In the genomic region with DNA sequence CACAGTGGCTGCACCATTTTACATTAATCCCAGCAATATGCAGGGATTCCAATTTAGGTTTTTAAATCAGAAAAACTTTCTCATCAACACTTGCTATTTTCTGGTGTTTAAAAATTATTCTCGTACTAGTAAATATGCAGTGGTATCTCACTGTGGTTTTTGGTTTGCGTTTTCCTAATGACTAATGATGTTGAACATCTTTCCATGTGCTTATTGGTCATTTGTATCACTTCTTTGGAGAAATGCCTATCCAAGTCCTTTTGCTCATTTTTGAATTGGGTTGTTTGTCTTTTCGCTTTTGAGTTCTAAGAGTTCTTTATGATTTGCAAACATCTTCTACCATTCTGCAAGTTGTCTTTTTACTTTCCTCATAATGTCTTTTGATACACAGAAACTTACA, we compare ENCODE assay signal across 32 cellular contexts.
"Had no signal": no experiment of that assay in that cellular context is flagged by ENCODE, and none has a peak within 500 bp of the region (broad histone marks: within the 10 kb centered on the region; RNA-seq: fewer than 3 reads in every experiment).

No MANE protein-coding gene starts in this region.

- FAIRE-seq: bronchial epithelial cell, colon, small intestine had no signal

- H3K36me3 Mint-ChIP-seq: activated naive CD4-positive, alpha-beta T cell treated with anti-CD3 and anti-CD28 coated beads, Interleukin-2, amount 10 ng/mL, durations not matched to agents 7 days and 5 days; activated naive CD8-positive, alpha-beta T cell treated with anti-CD3 and anti-CD28 coated beads, Interleukin-2, amount 10 ng/mL, durations not matched to agents 7 days and 5 days; stimulated activated effector memory CD8-positive, alpha-beta T cell treated with anti-CD3 and anti-CD28 coated beads, Interleukin-12 subunit alpha, Interleukin-12 subunit beta, amount 100 ng/mL, for 72 hours; type B pancreatic cell had no signal

- H3K4me3 ChIP-seq: left ventricle myocardium inferior, lung, ovary, thoracic aorta, vagina had no signal

- H3K27me3 ChIP-seq: ovary, vagina had no signal

- DNase-seq: activated CD4-positive, alpha-beta memory T cell treated with anti-CD3 and anti-CD28 coated beads, Interleukin-2, amount 10 ng/mL, durations not matched to agents 7 days and 5 days; activated CD4-positive, alpha-beta T cell treated with anti-CD3 and anti-CD28 coated beads for 1 hour; activated CD4-positive, alpha-beta T cell treated with anti-CD3 and anti-CD28 coated beads, Interleukin-2, amount 10 ng/mL, durations not matched to agents 7 days and 5 days; activated CD8-positive, alpha-beta memory T cell treated with anti-CD3 and anti-CD28 coated beads, Interleukin-2, amount 50 U/mL, for 48 hours; activated gamma-delta T cell; activated naive CD4-positive, alpha-beta T cell treated with anti-CD3 and anti-CD28 coated beads, Interleukin-2, amount 10 ng/mL, durations not matched to agents 7 days and 5 days; activated naive CD8-positive, alpha-beta T cell treated with anti-CD3 and anti-CD28 coated beads, Interleukin-2, amount 10 ng/mL, durations not matched to agents 7 days and 5 days; activated T-cell treated with anti-CD3 and anti-CD28 coated beads, Interleukin-2, amount 50 U/mL, for 24 hours; amniotic stem cell; dermis blood vessel endothelial cell; effector CD8-positive, alpha-beta T cell; erythroblast; foreskin melanocyte; islet precursor cell; left ventricle myocardium inferior; ovary; retina; small intestine; stimulated activated CD4-positive, alpha-beta T cell treated with anti-CD3 and anti-CD28 coated beads, Interleukin-4, amount 100 ng/mL, for 24 hours; T-helper 17 cell; T1000 had no signal

- H3K4me3 Mint-ChIP-seq: activated CD4-positive, alpha-beta memory T cell treated with anti-CD3 and anti-CD28 coated beads, Interleukin-2, amount 10 ng/mL, durations not matched to agents 7 days and 5 days; activated CD4-positive, alpha-beta T cell treated with anti-CD3 and anti-CD28 coated beads, Interleukin-2, amount 10 ng/mL, durations not matched to agents 7 days and 5 days; activated naive CD4-positive, alpha-beta T cell treated with anti-CD3 and anti-CD28 coated beads, Interleukin-2, amount 10 ng/mL, durations not matched to agents 7 days and 5 days; activated naive CD8-positive, alpha-beta T cell treated with anti-CD3 and anti-CD28 coated beads, Interleukin-2, amount 10 ng/mL, durations not matched to agents 7 days and 5 days; activated T-cell treated with anti-CD3 and anti-CD28 coated beads, Interleukin-2, amount 50 U/mL, for 24 hours; nephron; stimulated activated effector memory CD8-positive, alpha-beta T cell treated with anti-CD3 and anti-CD28 coated beads, Interleukin-12 subunit alpha, Interleukin-12 subunit beta, amount 100 ng/mL, for 72 hours; stimulated activated naive CD8-positive, alpha-beta T cell treated with anti-CD3 and anti-CD28 coated beads, Interleukin-15, Interleukin-2, amounts not matched to agents 100 ng/mL and 50 ng/mL, for 24 hours; T-helper 17 cell; type B pancreatic cell had no signal

- H3K4me1 Mint-ChIP-seq: activated CD4-positive, alpha-beta T cell treated with anti-CD3 and anti-CD28 coated beads, Interleukin-2, amount 10 ng/mL, durations not matched to agents 7 days and 5 days; stimulated activated effector memory CD8-positive, alpha-beta T cell treated with anti-CD3 and anti-CD28 coated beads, Interleukin-12 subunit alpha, Interleukin-12 subunit beta, amount 100 ng/mL, for 72 hours had no signal

- H3K9me3 ChIP-seq: left ventricle myocardium inferior, ovary, thoracic aorta, vagina had no signal

- H3K27ac ChIP-seq: left ventricle myocardium inferior, ovary, thoracic aorta, vagina had no signal

- H3K27ac Mint-ChIP-seq: activated CD4-positive, alpha-beta memory T cell treated with anti-CD3 and anti-CD28 coated beads, Interleukin-2, amount 10 ng/mL, durations not matched to agents 7 days and 5 days; activated CD4-positive, alpha-beta T cell treated with anti-CD3 and anti-CD28 coated beads, Interleukin-2, amount 10 ng/mL, durations not matched to agents 7 days and 5 days; activated naive CD4-positive, alpha-beta T cell treated with anti-CD3 and anti-CD28 coated beads, Interleukin-2, amount 10 ng/mL, durations not matched to agents 7 days and 5 days; activated naive CD8-positive, alpha-beta T cell treated with anti-CD3 and anti-CD28 coated beads, Interleukin-2, amount 10 ng/mL, durations not matched to agents 7 days and 5 days; activated T-cell treated with anti-CD3 and anti-CD28 coated beads, Interleukin-2, amount 50 U/mL, for 24 hours; nephron; progenitor cell of endocrine pancreas; stimulated activated effector memory CD8-positive, alpha-beta T cell treated with anti-CD3 and anti-CD28 coated beads, Interleukin-12 subunit alpha, Interleukin-12 subunit beta, amount 100 ng/mL, for 72 hours; stimulated activated naive CD8-positive, alpha-beta T cell treated with anti-CD3 and anti-CD28 coated beads, Interleukin-15, Interleukin-2, amounts not matched to agents 100 ng/mL and 50 ng/mL, for 24 hours; T-helper 17 cell; type B pancreatic cell had no signal

- ATAC-seq: sciatic nerve; stimulated activated effector memory CD8-positive, alpha-beta T cell treated with anti-CD3 and anti-CD28 coated beads, Interleukin-12 subunit alpha, Interleukin-12 subunit beta, amount 100 ng/mL, for 72 hours; T-helper 17 cell had no signal

- H3K36me3 ChIP-seq: left ventricle myocardium inferior, ovary, thoracic aorta, vagina had no signal

- H3K9me3 Mint-ChIP-seq: activated CD4-positive, alpha-beta memory T cell treated with anti-CD3 and anti-CD28 coated beads, Interleukin-2, amount 10 ng/mL, durations not matched to agents 7 days and 5 days; activated CD4-positive, alpha-beta T cell treated with anti-CD3 and anti-CD28 coated beads, Interleukin-2, amount 10 ng/mL, durations not matched to agents 7 days and 5 days; activated naive CD4-positive, alpha-beta T cell treated with anti-CD3 and anti-CD28 coated beads, Interleukin-2, amount 10 ng/mL, durations not matched to agents 7 days and 5 days; activated naive CD8-positive, alpha-beta T cell treated with anti-CD3 and anti-CD28 coated beads, Interleukin-2, amount 10 ng/mL, durations not matched to agents 7 days and 5 days; activated T-cell treated with anti-CD3 and anti-CD28 coated beads, Interleukin-2, amount 50 U/mL, for 24 hours; nephron; stimulated activated effector memory CD8-positive, alpha-beta T cell treated with anti-CD3 and anti-CD28 coated beads, Interleukin-12 subunit alpha, Interleukin-12 subunit beta, amount 100 ng/mL, for 72 hours; stimulated activated naive CD8-positive, alpha-beta T cell treated with anti-CD3 and anti-CD28 coated beads, Interleukin-15, Interleukin-2, amounts not matched to agents 100 ng/mL and 50 ng/mL, for 24 hours; type B pancreatic cell had no signal
